In genomic region chr1:36212782-36213181, GRCh38 we compare ENCODE assay signal across 1 cellular context.
TF ChIP-seq lines count a peak whose summit lies in the region.

No MANE protein-coding gene starts in this region.

TF ChIP-seq in GM12878, 131 proteins besides CTCF, POLR2A, EP300 and RAD21:
- no peak for TF ChIP-seq IKZF2 (IDR thresholded peaks at IDR 0.05)
